Comparison of ENCODE assay signal across 8 cellular contexts in genomic region chr1:16215882-16216753, GRCh38. TPM values are rescaled to one million over a fixed set of nuclear protein-coding genes. Genes with fewer than 3 reads are reported as not detected.
DNase-seq lines count a peak whose midpoint lies in the region; ATAC-seq and TF ChIP-seq lines count a peak whose summit lies in the region.

No MANE protein-coding gene starts in this region.

- H3K36me3 Mint-ChIP-seq in T-helper 2 cell treated with Interferon-gamma antibody and Interleukin-4, amounts not matched to agents 5 μg/mL and 100 μg/mL, for 36 hours (ENCODE audit: low read depth): no peaks in the 10 kb centered on the region

- peaks cover 6% of the 10 kb centered on the region for H3K27me3 Mint-ChIP-seq in T-helper 2 cell treated with Interferon-gamma antibody and Interleukin-4, amounts not matched to agents 5 μg/mL and 100 μg/mL, for 36 hours (ENCODE audit: low read depth)

- H3F3A ChIP-seq in DOHH2 (ENCODE audit: control insufficient read depth, insufficient read depth): no peaks in the 10 kb centered on the region

- intact Hi-C loops in body of pancreas (cut with DNase I) (no loop called here), psoas muscle (cut with DNase I) (no loop called here)

- H3K79me2 ChIP-seq in DOHH2 (ENCODE audit: control insufficient read depth, low read length) (no peaks in the 10 kb centered on the region), hepatocyte (peaks cover 11% of the 10 kb centered on the region)

- ATAC-seq in body of pancreas (peak; percentile 47), psoas muscle (peak; percentile 49 to 71 (median 56)), HG03097 (IDR thresholded peaks at IDR 0.05; ENCODE audit: low FRiP score, unreplicated experiment) (no peak), HG02885 (IDR thresholded peaks at IDR 0.05; ENCODE audit: poor library complexity, unreplicated experiment) (no peak)

- no peak for TF ChIP-seq CTCF in DOHH2 (IDR thresholded peaks at IDR 0.05; ENCODE audit: low read depth, low read length, poor library complexity, severe bottlenecking)
- no peak for TF ChIP-seq CTCF in body of pancreas (IDR thresholded peaks at IDR 0.05)
- no peak for TF ChIP-seq CTCF in hepatocyte (IDR thresholded peaks at IDR 0.05; ENCODE audit: poor library complexity)
- TF ChIP-seq CTCF in psoas muscle (IDR thresholded peaks at IDR 0.05): no peak

- peaks cover 21% of the 10 kb centered on the region for H3K4me1 Mint-ChIP-seq in T-helper 2 cell treated with Interferon-gamma antibody and Interleukin-4, amounts not matched to agents 5 μg/mL and 100 μg/mL, for 36 hours (ENCODE audit: low read depth)

- H3K9me3 Mint-ChIP-seq in T-helper 2 cell treated with Interferon-gamma antibody and Interleukin-4, amounts not matched to agents 5 μg/mL and 100 μg/mL, for 36 hours: no peaks in the 10 kb centered on the region

- H3K36me3 ChIP-seq in DOHH2 (ENCODE audit: control insufficient read depth, low read length) (no peaks in the 10 kb centered on the region), MG63 (no peaks in the 10 kb centered on the region), body of pancreas (replicated peaks in 1 of 2; ENCODE audit: insufficient read depth in 1 of 2, low read depth in 2 of 2) (no peaks in the 10 kb centered on the region), hepatocyte (replicated peaks; ENCODE audit: insufficient read depth, low read depth) (no peaks in the 10 kb centered on the region), psoas muscle (ENCODE audit: insufficient read depth in 1 of 2, low read depth in 1 of 2) (no peaks in the 10 kb centered on the region)

- H3K9me2 ChIP-seq in DOHH2 (replicated peaks; ENCODE audit: control insufficient read depth, low read length): no peaks in the 10 kb centered on the region
- H3K9me2 ChIP-seq in hepatocyte (replicated peaks; ENCODE audit: insufficient read depth): no peaks in the 10 kb centered on the region

- H3K4me2 ChIP-seq in DOHH2 (ENCODE audit: low read length) (peak overlapping the region; percentile 86), hepatocyte (peak overlapping the region; percentile 75)

- peak overlapping the region; percentile 85 for H3K4me3 Mint-ChIP-seq in T-helper 2 cell treated with Interferon-gamma antibody and Interleukin-4, amounts not matched to agents 5 μg/mL and 100 μg/mL, for 36 hours

- WGBS in body of pancreas, 2 donors: 12 to 23% methylated on average over 25 to 33 of the region's 33 CpGs
- 16% methylated on average over 33 of the region's 33 CpGs for WGBS in hepatocyte (ENCODE audit: low lambda C conversion rate, missing lambda C conversion rate)
- 9 to 14% (median 13%) methylated on average over 33 of the region's 33 CpGs for WGBS in psoas muscle, 3 donors

- H3K27ac ChIP-seq in DOHH2 (ENCODE audit: low read depth, low read length) (no peak overlapping the region), body of pancreas (peak overlapping the region; percentile 68 to 86 (median 82)), hepatocyte (peak overlapping the region; percentile 44), psoas muscle (no peak overlapping the region)

- peak in 2 of 3 donors; percentile 34 to 39 for TF ChIP-seq POLR2A in body of pancreas (IDR thresholded peaks at IDR 0.05)

- H3K4me1 ChIP-seq in DOHH2 (ENCODE audit: control insufficient read depth, low read length) (peaks cover 14% of the 10 kb centered on the region), body of pancreas (peaks cover 45% of the 10 kb centered on the region), hepatocyte (ENCODE audit: insufficient read depth) (peaks cover 13% of the 10 kb centered on the region), psoas muscle (peaks cover 10% of the 10 kb centered on the region)

- no peaks in the 10 kb centered on the region for H3K9me3 ChIP-seq in DOHH2 (ENCODE audit: control insufficient read depth, insufficient read depth, low read length)
- no peaks in the 10 kb centered on the region for H3K9me3 ChIP-seq in MG63
- no peaks in the 10 kb centered on the region for H3K9me3 ChIP-seq in body of pancreas
- H3K9me3 ChIP-seq in hepatocyte (ENCODE audit: low read depth): no peaks in the 10 kb centered on the region
- H3K9me3 ChIP-seq in psoas muscle: no peaks in the 10 kb centered on the region

- H3K4me3 ChIP-seq in DOHH2 (ENCODE audit: low read length): peak overlapping the region; percentile 66
- H3K4me3 ChIP-seq in MG63: peak overlapping the region; percentile 44
- peak overlapping the region in 1 of 2 donors; percentile 6 for H3K4me3 ChIP-seq in body of pancreas
- H3K4me3 ChIP-seq in hepatocyte: no peak overlapping the region
- H3K4me3 ChIP-seq in psoas muscle: peak overlapping the region; percentile 64

- H3K27me3 ChIP-seq in DOHH2 (ENCODE audit: control insufficient read depth, low read length): peaks cover 24% of the 10 kb centered on the region
- no peaks in the 10 kb centered on the region for H3K27me3 ChIP-seq in MG63
- no peaks in the 10 kb centered on the region for H3K27me3 ChIP-seq in body of pancreas
- H3K27me3 ChIP-seq in hepatocyte: no peaks in the 10 kb centered on the region
- no peaks in the 10 kb centered on the region for H3K27me3 ChIP-seq in psoas muscle (ENCODE audit: insufficient read depth in 3 of 3, low read length in 2 of 3)

- no peaks in the 10 kb centered on the region for H4K20me1 ChIP-seq in DOHH2 (ENCODE audit: control insufficient read depth, insufficient read depth, low read depth, low read length)
- H4K20me1 ChIP-seq in hepatocyte (ENCODE audit: insufficient read depth, poor library complexity, severe bottlenecking): no peaks in the 10 kb centered on the region

- peak overlapping the region; percentile 55 for H3K27ac Mint-ChIP-seq in T-helper 2 cell treated with Interferon-gamma antibody and Interleukin-4, amounts not matched to agents 5 μg/mL and 100 μg/mL, for 36 hours

- peak; percentile 75 for DNase-seq in MG63
- peak; percentile 58 for DNase-seq in T-helper 2 cell treated with Interferon-gamma antibody and Interleukin-4, amounts not matched to agents 5 μg/mL and 100 μg/mL, for 36 hours (ENCODE audit: low spot score)
- peak; percentile 88 to 92 (median 91) for DNase-seq in body of pancreas
- DNase-seq in hepatocyte (ENCODE audit: low spot score): peak; percentile 94
- DNase-seq in psoas muscle: peak; percentile 80 to 88

- H2AFZ ChIP-seq in hepatocyte: peak overlapping the region; percentile 56

RNA-seq across cellular contexts. Expression of gene ARHGEF19, which starts 3.7 kb away (rescaled TPM):
- 20.4 and 36.3 TPM in 2 replicates for total RNA-seq in MG63 (2014; rRNA removed; shearing (Covaris generic); ENCODE audit: low replicate concordance)
- 10 to 100 TPM; 15.3 to 31.3 TPM for total RNA-seq in body of pancreas
- 15.9 and 21.0 TPM in 2 replicates for total RNA-seq in hepatocyte
- polyA plus RNA-seq in hepatocyte: 24.7 and 24.8 TPM in 2 replicates
- total RNA-seq in psoas muscle: 1 to 10 TPM; 1.1 to 1.8 (median 1.3) TPM
- 1 to 10 TPM in 2 of 3 donors, under 1 TPM in 1; 0.99 to 2.4 (median 1.3) TPM for polyA plus RNA-seq in psoas muscle

RNA-seq across cellular contexts. Expression of gene CPLANE2, which starts 20.9 kb away (rescaled TPM):
- total RNA-seq in MG63 (2014; rRNA removed; shearing (Covaris generic); ENCODE audit: low replicate concordance): 2.7 and 5.1 TPM in 2 replicates
- total RNA-seq in body of pancreas (1 to 10 TPM; 3.6 TPM), hepatocyte (5.4 and 6.6 TPM in 2 replicates), psoas muscle (1 to 10 TPM; 1.0 to 5.1 (median 4.6) TPM)
- polyA plus RNA-seq in hepatocyte (2.9 and 6.6 TPM in 2 replicates), psoas muscle (1 to 10 TPM; 1.4 to 7.4 (median 4.0) TPM)

Comparison
In these comparisons a context has a peak if more than half of its experiments do, and no peak if none do; other contexts are left out.
1. H3K27ac ChIP-seq: peak in body of pancreas (4 of 4) and hepatocyte (single experiment); none in DOHH2 (single experiment) and psoas muscle (single experiment).
2. ATAC-seq: peak in body of pancreas (single experiment) and psoas muscle (4 of 4); none in HG03097 (single experiment) and HG02885 (single experiment).
3. Peak in every context shown above with its lines, with median percentiles within 50 percentile points of each other: DNase-seq.